ENCODE assay signal across 34 cellular contexts in genomic region chr4:164413743-164414142, GRCh38.
"Had no signal": no experiment of that assay in that cellular context is flagged by ENCODE, and none has a peak within 500 bp of the region (broad histone marks: within the 10 kb centered on the region; RNA-seq: fewer than 3 reads in every experiment).

No MANE protein-coding gene starts in this region.

- H3K36me3 ChIP-seq: MG63 had no signal

- H3K4me3 ChIP-seq: MG63 had no signal

- H3K27me3 ChIP-seq: MG63 had no signal

- H3K9me3 ChIP-seq: MG63 had no signal

- DNase-seq: Karpas-422, Kasumi-1, MG63, MM.1S, MV-4-11, NCI-H1048, NCI-H1092, NCI-H1092 treated with DMSO at 0.1 percent for 48 hours, NCI-H1105, NCI-H1105 treated with DMSO at 0.1 percent for 48 hours, NCI-H1417, NCI-H1417 treated with DMSO at 0.1 percent for 48 hours, NCI-H1436, NCI-H1436 treated with DMSO at 0.1 percent for 48 hours, NCI-H146, NCI-H1694, NCI-H1694 treated with DMSO at 0.1 percent for 48 hours, NCI-H187, NCI-H187 treated with DMSO at 0.1 percent for 48 hours, NCI-H1930, NCI-H2029, NCI-H2029 treated with DMSO at 0.1 percent for 48 hours, NCI-H2081, NCI-H2081 treated with DMSO at 0.1 percent for 48 hours, NCI-H2107, NCI-H2171, NCI-H2171 treated with DMSO at 0.1 percent for 48 hours, NCI-H2227 treated with DMSO at 0.1 percent for 48 hours, NCI-H226, NCI-H345, NCI-H446, NCI-H446 treated with DMSO at 0.1 percent for 48 hours, NCI-H510A, NCI-H510A treated with DMSO at 0.1 percent for 48 hours had no signal
